33 cellular contexts compared by ENCODE assay signal in the genomic region with DNA sequence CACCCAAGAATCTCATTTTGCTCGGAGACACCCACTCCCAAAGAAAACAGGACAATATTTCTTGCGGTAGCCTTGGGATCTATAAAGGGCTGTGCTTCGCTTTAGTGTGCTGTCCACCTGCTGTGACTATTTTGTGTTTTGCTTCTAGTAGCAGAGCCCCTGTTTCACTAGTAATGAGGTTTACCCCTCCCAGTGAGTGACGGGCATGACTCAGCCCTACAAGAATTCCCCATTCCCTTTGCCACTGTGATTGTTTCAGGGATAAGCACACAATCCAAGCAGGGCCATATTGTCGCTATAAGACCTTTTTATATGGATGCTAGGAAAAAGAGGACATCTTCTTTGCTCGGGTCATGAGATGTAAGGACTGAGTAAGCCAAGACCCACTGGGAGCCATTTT.
A peak's percentile ranks its signal among the peaks of the same experiment; 100 is the strongest.
DNase-seq lines count a peak whose midpoint lies in the region; ATAC-seq and TF ChIP-seq lines count a peak whose summit lies in the region.
"Had no signal": no experiment of that assay in that cellular context is flagged by ENCODE, and none has a peak within 500 bp of the region (broad histone marks: within the 10 kb centered on the region; RNA-seq: fewer than 3 reads in every experiment).

No MANE protein-coding gene starts in this region.

- H4K20me1 ChIP-seq in GM23338 (replicated peaks; ENCODE audit: insufficient read depth) (no peaks in the 10 kb centered on the region), neural progenitor cell (ENCODE audit: low read depth) (no peaks in the 10 kb centered on the region)

- no peaks in the 10 kb centered on the region for H3K9me3 ChIP-seq in NT2/D1 (ENCODE audit: insufficient read depth, low read length)
- no peaks in the 10 kb centered on the region for H3K9me3 ChIP-seq in neural progenitor cell (ENCODE audit: low read depth)
- H3K9me3 ChIP-seq: Caco-2, esophagus muscularis mucosa, heart left ventricle, pancreas, right atrium auricular region had no signal

- DNase-seq in GM23338 (ENCODE audit: low spot score) (no peak), NT2/D1 (ENCODE audit: low read depth, low spot score) (peak; percentile 72), epithelial cell of esophagus (ENCODE audit: low read depth) (peak; percentile 16), neural progenitor cell (ENCODE audit: low spot score) (peak; percentile 61), H7 (no peak)
- DNase-seq in activated CD8-positive, alpha-beta memory T cell treated with anti-CD3 and anti-CD28 coated beads, Interleukin-2, amount 50 U/mL, for 48 hours: no peak
- DNase-seq: activated CD4-positive, alpha-beta T cell treated with anti-CD3 and anti-CD28 coated beads, Interleukin-2, amount 50 U/mL, for 4 hours; activated CD8-positive, alpha-beta memory T cell treated with anti-CD3 and anti-CD28 coated beads, Interleukin-2, amount 50 U/mL, for 4 hours; activated naive CD4-positive, alpha-beta T cell treated with Interleukin-2 at 50 U/mL for 16 hours; C1 segment of cervical spinal cord; Caco-2; foreskin fibroblast; GF-D8; H9; heart left ventricle; NCI-H1092 treated with DMSO at 0.1 percent for 48 hours; NCI-H187 treated with DMSO at 0.1 percent for 48 hours; NCI-H2171; NCI-H510A; pancreas; small intestine; stimulated activated naive CD4-positive, alpha-beta T cell had no signal

- ATAC-seq in GM23338 (peak; percentile 74), HG03139 (IDR thresholded peaks at IDR 0.05; ENCODE audit: unreplicated experiment) (no peak), GM21576 (IDR thresholded peaks at IDR 0.05; ENCODE audit: unreplicated experiment) (no peak)
- ATAC-seq: heart left ventricle, K562, pancreas had no signal

- H3K27ac Mint-ChIP-seq in GM23338 (no peak overlapping the region; the same call in 1 of the 2 replicates), neural progenitor cell (peak overlapping the region; percentile 90)
- H3K27ac Mint-ChIP-seq: activated T-helper 1 cell treated with anti-CD3 and anti-CD28 coated beads, Interleukin-12 subunit alpha, Interleukin-12 subunit beta, Interleukin-2, Interleukin-4 antibody, amounts not matched to agents 30 ng/mL and 10 ng/mL and 1 ng/mL, durations not matched to agents 14 hours and 24 hours and 36 hours; dendritic cell treated with granulocyte-macrophage colony-stimulating factor and Interleukin-4, amounts not matched to agents 40 ng/mL and 50 ng/mL, for 4 days; T-helper 1 cell treated with Interleukin-12 subunit alpha and Interleukin-12 subunit beta and Interleukin-4 antibody, amounts not matched to agents 30 μg/mL and 1 μg/mL, for 36 hours; type B pancreatic cell had no signal

- H3F3A ChIP-seq in GM23338 (replicated peaks; ENCODE audit: low read depth) (no peaks in the 10 kb centered on the region), neural progenitor cell (ENCODE audit: low read depth) (peaks cover 23% of the 10 kb centered on the region)

- H3K9me2 ChIP-seq in GM23338 (ENCODE audit: insufficient read depth): no peaks in the 10 kb centered on the region

- H3K4me1 Mint-ChIP-seq in GM23338 (peaks cover 17% of the 10 kb centered on the region), neural progenitor cell (peaks cover 22% of the 10 kb centered on the region)
- H3K4me1 Mint-ChIP-seq: central memory CD8-positive, alpha-beta T cell had no signal

- H3K36me3 ChIP-seq in GM23338 (ENCODE audit: insufficient read depth): no peaks in the 10 kb centered on the region
- H3K36me3 ChIP-seq in NT2/D1 (ENCODE audit: insufficient read depth, insufficient read length, low read length): no peaks in the 10 kb centered on the region
- H3K36me3 ChIP-seq in neural progenitor cell: no peaks in the 10 kb centered on the region
- H3K36me3 ChIP-seq in H7 (replicated peaks; ENCODE audit: control insufficient read depth, insufficient read depth, low read length): no peaks in the 10 kb centered on the region
- H3K36me3 ChIP-seq: esophagus muscularis mucosa, heart left ventricle, pancreas, right atrium auricular region had no signal

- no peak overlapping the region for H3K4me3 Mint-ChIP-seq in GM23338
- peak overlapping the region; percentile 56 for H3K4me3 Mint-ChIP-seq in neural progenitor cell
- H3K4me3 Mint-ChIP-seq: activated T-helper 1 cell treated with anti-CD3 and anti-CD28 coated beads, Interleukin-12 subunit alpha, Interleukin-12 subunit beta, Interleukin-2, Interleukin-4 antibody, amounts not matched to agents 30 ng/mL and 10 ng/mL and 1 ng/mL, durations not matched to agents 14 hours and 24 hours and 36 hours; central memory CD8-positive, alpha-beta T cell; dendritic cell treated with granulocyte-macrophage colony-stimulating factor and Interleukin-4, amounts not matched to agents 40 ng/mL and 50 ng/mL, for 4 days; H9; T-helper 1 cell treated with Interleukin-12 subunit alpha and Interleukin-12 subunit beta and Interleukin-4 antibody, amounts not matched to agents 30 μg/mL and 1 μg/mL, for 36 hours; type B pancreatic cell had no signal

- no peak overlapping the region for H3K4me3 ChIP-seq in GM23338
- H3K4me3 ChIP-seq in NT2/D1 (ENCODE audit: insufficient read length, low read depth): no peak overlapping the region
- no peak overlapping the region for H3K4me3 ChIP-seq in epithelial cell of esophagus (ENCODE audit: low read length)
- no peak overlapping the region for H3K4me3 ChIP-seq in neural progenitor cell
- no peak overlapping the region for H3K4me3 ChIP-seq in H7 (ENCODE audit: insufficient read depth, low read depth, low read length)
- H3K4me3 ChIP-seq: esophagus muscularis mucosa, heart left ventricle, K562, pancreas, right atrium auricular region, SK-N-MC had no signal

- H3K9me3 Mint-ChIP-seq in GM23338 (no peaks in the 10 kb centered on the region), neural progenitor cell (no peaks in the 10 kb centered on the region)
- H3K9me3 Mint-ChIP-seq: activated T-helper 1 cell treated with anti-CD3 and anti-CD28 coated beads, Interleukin-12 subunit alpha, Interleukin-12 subunit beta, Interleukin-2, Interleukin-4 antibody, amounts not matched to agents 30 ng/mL and 10 ng/mL and 1 ng/mL, durations not matched to agents 14 hours and 24 hours and 36 hours; central memory CD8-positive, alpha-beta T cell; dendritic cell treated with granulocyte-macrophage colony-stimulating factor and Interleukin-4, amounts not matched to agents 40 ng/mL and 50 ng/mL, for 4 days; H9; T-helper 1 cell treated with Interleukin-12 subunit alpha and Interleukin-12 subunit beta and Interleukin-4 antibody, amounts not matched to agents 30 μg/mL and 1 μg/mL, for 36 hours; type B pancreatic cell had no signal

- no peaks in the 10 kb centered on the region for H3K27me3 ChIP-seq in GM23338 (ENCODE audit: insufficient read depth)
- H3K27me3 ChIP-seq in NT2/D1 (ENCODE audit: insufficient read depth, insufficient read length): no peaks in the 10 kb centered on the region
- H3K27me3 ChIP-seq in neural progenitor cell: no peaks in the 10 kb centered on the region
- no peaks in the 10 kb centered on the region for H3K27me3 ChIP-seq in H7 (ENCODE audit: control insufficient read depth, insufficient read depth, low read length)
- H3K27me3 ChIP-seq: right atrium auricular region had no signal

- H3K79me2 ChIP-seq in GM23338 (replicated peaks; ENCODE audit: insufficient read depth) (no peaks in the 10 kb centered on the region), neural progenitor cell (ENCODE audit: low read depth) (no peaks in the 10 kb centered on the region)

- H3K4me2 ChIP-seq in GM23338 (peak overlapping the region; percentile 27; the same call in 1 of the 2 replicates), neural progenitor cell (peak overlapping the region; percentile 61)

- no peak overlapping the region for H3K27ac ChIP-seq in GM23338 (ENCODE audit: low read depth)
- peak overlapping the region; percentile 59 for H3K27ac ChIP-seq in neural progenitor cell
- H3K27ac ChIP-seq: esophagus muscularis mucosa, heart left ventricle, pancreas, right atrium auricular region, SK-N-MC had no signal

- peaks cover 2% of the 10 kb centered on the region for H3K27me3 Mint-ChIP-seq in GM23338 (ENCODE audit: insufficient read depth, low read depth, poor library complexity)
- H3K27me3 Mint-ChIP-seq in neural progenitor cell (ENCODE audit: insufficient read depth, low read depth): peaks cover 6% of the 10 kb centered on the region
- H3K27me3 Mint-ChIP-seq: dendritic cell treated with granulocyte-macrophage colony-stimulating factor and Interleukin-4, amounts not matched to agents 40 ng/mL and 50 ng/mL, for 4 days had no signal

- peaks cover 6% of the 10 kb centered on the region for H3K4me1 ChIP-seq in GM23338 (ENCODE audit: insufficient read depth)
- peaks cover 5% of the 10 kb centered on the region for H3K4me1 ChIP-seq in NT2/D1 (ENCODE audit: insufficient read depth, insufficient read length)
- H3K4me1 ChIP-seq in neural progenitor cell: peaks cover 30% of the 10 kb centered on the region
- H3K4me1 ChIP-seq: Caco-2, esophagus muscularis mucosa, heart left ventricle, pancreas, right atrium auricular region had no signal

- H2AFZ ChIP-seq in GM23338 (no peak overlapping the region), neural progenitor cell (replicated peaks) (peak overlapping the region; percentile 62)

- H3K9ac ChIP-seq in NT2/D1 (ENCODE audit: insufficient read length, low read depth): no peak overlapping the region
- no peak overlapping the region for H3K9ac ChIP-seq in neural progenitor cell

- H3K36me3 Mint-ChIP-seq in GM23338 (ENCODE audit: low read depth) (no peaks in the 10 kb centered on the region), neural progenitor cell (no peaks in the 10 kb centered on the region)
- H3K36me3 Mint-ChIP-seq: type B pancreatic cell had no signal

- TF ChIP-seq CTCF in GM23338 (conservative IDR thresholded peaks at IDR 0.05; ENCODE audit: low read depth in 2 of 2): no peak
- no peak for TF ChIP-seq CTCF in epithelial cell of esophagus (IDR thresholded peaks at IDR 0.05; ENCODE audit: insufficient read depth, low read depth, low read length, missing control alignments)
- TF ChIP-seq CTCF in neural progenitor cell (IDR thresholded peaks at IDR 0.05): no peak

TF ChIP-seq in GM23338, 12 proteins besides CTCF, POLR2A, EP300 and RAD21 (continues in another document):
- no peak for TF ChIP-seq CREB1 (CRISPR knock-in tag; IDR thresholded peaks at IDR 0.05; ENCODE audit: low read depth)

Comparison
In these comparisons a context has a peak if more than half of its experiments do, and no peak if none do; other contexts are left out.
1. DNase-seq: peak in NT2/D1 (single experiment), epithelial cell of esophagus (single experiment) and neural progenitor cell (single experiment); none in GM23338 (single experiment), H7 (single experiment) and activated CD8-positive, alpha-beta memory T cell treated with anti-CD3 and anti-CD28 coated beads, Interleukin-2, amount 50 U/mL, for 48 hours (single experiment).